Comparison of ENCODE assay signal across 25 cellular contexts in genomic region chr2:28693223-28693622, GRCh38.
"Had no signal": no experiment of that assay in that cellular context is flagged by ENCODE, and none has a peak within 500 bp of the region (broad histone marks: within the 10 kb centered on the region; RNA-seq: fewer than 3 reads in every experiment).

No MANE protein-coding gene starts in this region.

- H3K4me3 ChIP-seq: colonic mucosa, esophagus squamous epithelium, ovary, prostate gland, suprapubic skin, tibial artery had no signal

- H3K36me3 ChIP-seq: colonic mucosa, esophagus squamous epithelium, ovary, prostate gland, suprapubic skin, tibial artery, WERI-Rb-1 had no signal

- H3K4me1 Mint-ChIP-seq: natural killer cell had no signal

- H3K9me3 Mint-ChIP-seq: natural killer cell had no signal

- H3K4me1 ChIP-seq: colonic mucosa, suprapubic skin had no signal

- H3K9me3 ChIP-seq: colonic mucosa, esophagus squamous epithelium, ovary, prostate gland, suprapubic skin, tibial artery had no signal

- H3K27me3 ChIP-seq: colonic mucosa, esophagus squamous epithelium, ovary, suprapubic skin, tibial artery had no signal

- H3K27ac Mint-ChIP-seq: activated naive CD8-positive, alpha-beta T cell; natural killer cell; T-helper 17 cell had no signal

- ATAC-seq: activated CD4-positive, CD25-positive, alpha-beta regulatory T cell treated with anti-CD3 and anti-CD28 coated beads, Interleukin-2, amount 50 U/mL, for 24 hours; natural killer cell; T-helper 17 cell had no signal

- H3K4me3 Mint-ChIP-seq: activated naive CD8-positive, alpha-beta T cell; natural killer cell; T-helper 17 cell had no signal

- H3K36me3 Mint-ChIP-seq: activated naive CD8-positive, alpha-beta T cell; natural killer cell had no signal

- H3K27me3 Mint-ChIP-seq: activated naive CD8-positive, alpha-beta T cell had no signal

- DNase-seq: activated CD4-positive, alpha-beta T cell treated with anti-CD3 and anti-CD28 coated beads for 48 hours; activated CD4-positive, alpha-beta T cell treated with anti-CD3 and anti-CD28 coated beads, Interleukin-2, amount 50 U/mL, for 48 hours; activated CD8-positive, alpha-beta memory T cell treated with anti-CD3 and anti-CD28 coated beads for 24 hours; activated effector memory CD4-positive, alpha-beta T cell treated with Interleukin-2 at 50 U/mL for 16 hours; activated naive CD4-positive, alpha-beta T cell treated with Interleukin-2 at 50 U/mL for 16 hours; anterior cingulate cortex; cerebellar nuclear complex; colonic mucosa; effector CD8-positive, alpha-beta T cell; esophagus squamous epithelium; foreskin melanocyte; natural killer cell; ovary; retina; stimulated activated CD4-positive, alpha-beta T cell treated with anti-CD3 and anti-CD28 coated beads, Interleukin-15, amount 100 ng/mL, for 24 hours; stimulated activated CD4-positive, alpha-beta T cell treated with anti-CD3 and anti-CD28 coated beads, Interleukin-2, amount 100 ng/mL, for 24 hours; stimulated activated naive CD4-positive, alpha-beta T cell; T-helper 17 cell; T1000; tibial artery; WERI-Rb-1 had no signal
